ENCODE assay signal across 1 cellular context in the genomic region with DNA sequence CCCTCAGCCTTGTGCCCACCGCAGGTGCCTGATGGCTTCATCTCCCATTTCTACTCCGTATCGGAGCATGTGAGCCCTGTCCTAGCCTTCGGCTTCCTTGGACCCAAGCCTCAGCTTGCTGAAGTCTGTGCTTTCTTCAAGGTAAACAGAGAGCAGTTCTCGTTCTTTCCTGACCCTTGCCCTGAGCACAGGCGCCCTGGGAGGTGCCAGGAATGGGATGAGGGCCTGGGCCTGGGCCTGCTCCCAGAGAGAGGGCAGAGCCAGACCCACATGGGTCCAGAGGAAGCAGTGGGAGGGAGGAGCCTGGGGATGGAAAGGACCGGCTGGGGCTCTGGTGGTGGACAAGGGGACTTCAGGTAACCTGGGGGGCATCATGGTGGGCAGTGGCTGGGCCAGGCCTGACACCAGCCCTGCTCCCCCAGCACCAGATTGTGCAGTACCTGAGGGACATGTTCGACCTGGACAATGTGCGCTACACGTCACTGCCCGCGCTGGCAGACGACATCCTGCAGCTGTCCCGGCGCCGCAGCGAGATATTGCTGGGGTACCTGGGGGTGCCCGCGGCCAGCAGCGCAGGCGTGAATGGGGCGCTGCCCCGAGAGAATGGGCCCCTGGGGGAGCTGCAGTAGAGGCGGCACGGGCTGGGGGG.
TF ChIP-seq lines count a peak whose summit lies in the region.

No MANE protein-coding gene starts in this region.

TF ChIP-seq in H1, 55 proteins besides CTCF, POLR2A, EP300 and RAD21:
- TF ChIP-seq NANOG (IDR thresholded peaks at IDR 0.05; ENCODE audit: insufficient read depth, low read depth, low read length, poor library complexity, severe bottlenecking): no peak
- TF ChIP-seq EZH2 (IDR thresholded peaks at IDR 0.05; ENCODE audit: low read depth, low read length, severe bottlenecking): no peak
- no peak for TF ChIP-seq TBP (IDR thresholded peaks at IDR 0.05; ENCODE audit: low read depth, low read length)
- no peak for TF ChIP-seq ATF2 (IDR thresholded peaks at IDR 0.05; ENCODE audit: low read length)
- no peak for TF ChIP-seq POLR2AphosphoS5 (IDR thresholded peaks at IDR 0.05; ENCODE audit: low read depth, low read length)
- TF ChIP-seq, protein P1, sequence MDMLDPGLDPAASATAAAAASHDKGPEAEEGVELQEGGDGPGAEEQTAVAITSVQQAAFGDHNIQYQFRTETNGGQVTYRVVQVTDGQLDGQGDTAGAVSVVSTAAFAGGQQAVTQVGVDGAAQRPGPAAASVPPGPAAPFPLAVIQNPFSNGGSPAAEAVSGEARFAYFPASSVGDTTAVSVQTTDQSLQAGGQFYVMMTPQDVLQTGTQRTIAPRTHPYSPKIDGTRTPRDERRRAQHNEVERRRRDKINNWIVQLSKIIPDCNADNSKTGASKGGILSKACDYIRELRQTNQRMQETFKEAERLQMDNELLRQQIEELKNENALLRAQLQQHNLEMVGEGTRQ (IDR thresholded peaks at IDR 0.05; ENCODE audit: low read length): no peak
- TF ChIP-seq MAFK (IDR thresholded peaks at IDR 0.05; ENCODE audit: low read depth, low read length): no peak
- TF ChIP-seq EGR1 (IDR thresholded peaks at IDR 0.05; ENCODE audit: borderline replicate concordance, low read depth, low read length): no peak
- no peak for TF ChIP-seq SRF (IDR thresholded peaks at IDR 0.05; ENCODE audit: low read depth, low read length)
- no peak for TF ChIP-seq BCL11A (IDR thresholded peaks at IDR 0.05; ENCODE audit: low read depth in 2 of 2, low read length in 2 of 2)
- TF ChIP-seq ATF3 (IDR thresholded peaks at IDR 0.05; ENCODE audit: insufficient read depth, low read depth, low read length): no peak
- no peak for TF ChIP-seq KDM1A (IDR thresholded peaks at IDR 0.05; ENCODE audit: borderline replicate concordance, low read length)
- TF ChIP-seq SP2 (IDR thresholded peaks at IDR 0.05; ENCODE audit: low read length): no peak
- TF ChIP-seq CBX8 (IDR thresholded peaks at IDR 0.05; ENCODE audit: borderline replicate concordance, low read depth, low read length): no peak
